ENCODE assay signal across 1 cellular context in the genomic region with DNA sequence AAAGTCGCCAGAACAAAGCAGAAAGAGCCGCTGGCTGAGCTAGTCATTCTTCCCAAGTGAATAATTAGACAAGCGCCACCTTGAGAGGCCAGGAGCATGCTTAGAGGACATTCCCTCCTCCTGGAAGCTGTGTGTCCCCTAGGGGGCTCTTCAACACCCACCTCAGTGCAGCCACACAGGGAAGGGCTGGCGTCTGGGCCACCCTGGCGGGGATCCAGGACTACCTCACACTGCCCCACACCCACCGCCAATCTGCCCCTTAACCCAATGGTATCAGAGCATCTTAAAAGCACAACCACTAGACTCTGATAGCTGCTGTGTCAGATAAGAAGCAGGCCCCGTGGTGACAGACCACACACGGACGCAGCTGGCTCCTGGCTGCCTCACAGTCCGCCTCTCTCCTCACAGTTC.
TF ChIP-seq lines count a peak whose summit lies in the region.

No MANE protein-coding gene starts in this region.

TF ChIP-seq in GM23338, 12 proteins besides CTCF, POLR2A, EP300 and RAD21 (continued from another document):
- TF ChIP-seq ZNF462 (CRISPR knock-in tag; IDR thresholded peaks at IDR 0.05) (no peak), JUNB (IDR thresholded peaks at IDR 0.05; ENCODE audit: unreplicated experiment) (no peak), ZNF331 (CRISPR knock-in tag; IDR thresholded peaks at IDR 0.05; ENCODE audit: low read depth) (no peak), STAT1 (IDR thresholded peaks at IDR 0.05; ENCODE audit: unreplicated experiment) (no peak), POLR2AphosphoS5 (IDR thresholded peaks at IDR 0.05; ENCODE audit: low read depth) (no peak), REST (IDR thresholded peaks at IDR 0.05; ENCODE audit: unreplicated experiment) (no peak)
TF ChIP-seq in GM23338: peak in this region for 0.
